Comparison of ENCODE assay signal across 1 cellular context in the genomic region with DNA sequence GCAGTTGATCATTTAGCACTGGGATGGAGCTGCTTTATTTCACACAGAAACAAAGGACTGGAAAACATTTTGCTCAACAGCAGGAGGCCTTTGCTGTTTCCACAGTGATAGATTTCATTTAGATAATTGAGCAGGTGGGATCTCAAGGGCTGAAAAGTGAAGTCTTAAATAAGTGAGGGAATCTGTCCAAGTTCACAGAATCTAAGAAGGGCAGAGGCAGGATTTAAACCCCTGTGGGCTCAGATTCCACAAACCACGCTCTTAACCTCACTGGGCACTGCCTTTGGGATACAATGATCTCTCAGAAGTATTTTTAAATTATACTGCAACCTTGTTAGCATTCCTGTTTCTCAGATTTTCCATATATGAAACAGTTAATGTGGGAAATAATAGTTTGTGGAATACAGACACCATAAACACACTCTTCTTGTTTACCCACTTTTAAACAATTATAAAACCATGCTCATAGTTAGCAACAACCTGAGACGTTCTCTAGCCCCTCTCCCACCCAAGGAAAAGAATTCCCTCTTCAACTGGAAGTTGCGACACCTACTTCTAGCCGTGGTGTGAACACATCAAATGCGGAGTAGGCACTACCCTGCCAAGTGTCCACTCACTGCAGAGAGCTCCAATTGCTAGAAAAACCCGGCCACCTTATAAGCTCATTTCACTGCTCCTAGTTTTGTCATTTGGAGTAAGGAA.
TF ChIP-seq lines count a peak whose summit lies in the region.

No MANE protein-coding gene starts in this region.

TF ChIP-seq in K562, 482 proteins besides CTCF, POLR2A, EP300 and RAD21 (continued from another document):
- TF ChIP-seq, protein P1, sequence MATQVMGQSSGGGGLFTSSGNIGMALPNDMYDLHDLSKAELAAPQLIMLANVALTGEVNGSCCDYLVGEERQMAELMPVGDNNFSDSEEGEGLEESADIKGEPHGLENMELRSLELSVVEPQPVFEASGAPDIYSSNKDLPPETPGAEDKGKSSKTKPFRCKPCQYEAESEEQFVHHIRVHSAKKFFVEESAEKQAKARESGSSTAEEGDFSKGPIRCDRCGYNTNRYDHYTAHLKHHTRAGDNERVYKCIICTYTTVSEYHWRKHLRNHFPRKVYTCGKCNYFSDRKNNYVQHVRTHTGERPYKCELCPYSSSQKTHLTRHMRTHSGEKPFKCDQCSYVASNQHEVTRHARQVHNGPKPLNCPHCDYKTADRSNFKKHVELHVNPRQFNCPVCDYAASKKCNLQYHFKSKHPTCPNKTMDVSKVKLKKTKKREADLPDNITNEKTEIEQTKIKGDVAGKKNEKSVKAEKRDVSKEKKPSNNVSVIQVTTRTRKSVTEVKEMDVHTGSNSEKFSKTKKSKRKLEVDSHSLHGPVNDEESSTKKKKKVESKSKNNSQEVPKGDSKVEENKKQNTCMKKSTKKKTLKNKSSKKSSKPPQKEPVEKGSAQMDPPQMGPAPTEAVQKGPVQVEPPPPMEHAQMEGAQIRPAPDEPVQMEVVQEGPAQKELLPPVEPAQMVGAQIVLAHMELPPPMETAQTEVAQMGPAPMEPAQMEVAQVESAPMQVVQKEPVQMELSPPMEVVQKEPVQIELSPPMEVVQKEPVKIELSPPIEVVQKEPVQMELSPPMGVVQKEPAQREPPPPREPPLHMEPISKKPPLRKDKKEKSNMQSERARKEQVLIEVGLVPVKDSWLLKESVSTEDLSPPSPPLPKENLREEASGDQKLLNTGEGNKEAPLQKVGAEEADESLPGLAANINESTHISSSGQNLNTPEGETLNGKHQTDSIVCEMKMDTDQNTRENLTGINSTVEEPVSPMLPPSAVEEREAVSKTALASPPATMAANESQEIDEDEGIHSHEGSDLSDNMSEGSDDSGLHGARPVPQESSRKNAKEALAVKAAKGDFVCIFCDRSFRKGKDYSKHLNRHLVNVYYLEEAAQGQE (CRISPR knock-in tag; IDR thresholded peaks at IDR 0.05; ENCODE audit: low read depth) = no peak
